ENCODE assay signal across 24 cellular contexts in genomic region chr19:21580818-21581217, GRCh38.
DNase-seq lines count a peak whose midpoint lies in the region; ATAC-seq, FAIRE-seq and TF ChIP-seq lines count a peak whose summit lies in the region.
"Had no signal": no experiment of that assay in that cellular context is flagged by ENCODE, and none has a peak within 500 bp of the region (broad histone marks: within the 10 kb centered on the region; RNA-seq: fewer than 3 reads in every experiment).

No MANE protein-coding gene starts in this region.

- H3K4me2 ChIP-seq in K562 (ENCODE audit: insufficient read depth, low read length), result no peak overlapping the region

- intact Hi-C loops in CD4-positive, alpha-beta T cell (cut with DNase I, micrococcal nuclease), result loop anchor here in 1 of 2 experiments (10.0 kb wide), 1 partner anchor 254 kb away; the partner anchor contains the start of gene ZNF43
- intact Hi-C loops in K562 (cut with micrococcal nuclease), result no loop called here

- no peaks in the 10 kb centered on the region for H3K27me3 Mint-ChIP-seq in activated CD4-positive, alpha-beta T cell treated with anti-CD3 and anti-CD28 coated beads, Interleukin-2, amount 10 ng/mL, durations not matched to agents 7 days and 5 days
- no peaks in the 10 kb centered on the region for H3K27me3 Mint-ChIP-seq in CD4-positive, alpha-beta T cell
- H3K27me3 Mint-ChIP-seq in T-helper 17 cell, result peaks cover 7% of the 10 kb centered on the region

- H3K9ac ChIP-seq in K562 (ENCODE audit: insufficient read depth in 1 of 2, low read depth in 2 of 2, low read length in 2 of 2), result no peak overlapping the region
- H3K9ac ChIP-seq: GM23248 had no signal

- peak overlapping the region; percentile 83 for H3K27ac Mint-ChIP-seq in activated CD4-positive, alpha-beta T cell treated with anti-CD3 and anti-CD28 coated beads, Interleukin-2, amount 10 ng/mL, durations not matched to agents 7 days and 5 days
- peak overlapping the region; percentile 84 for H3K27ac Mint-ChIP-seq in CD4-positive, alpha-beta T cell
- H3K27ac Mint-ChIP-seq in T-helper 17 cell, result peak overlapping the region; percentile 34

- POLR2A ChIA-PET in activated CD4-positive, alpha-beta T cell treated with anti-CD3 and anti-CD28 coated beads, Interleukin-2, amount 10 ng/mL, durations not matched to agents 7 days and 5 days (lab: Charles Lee), result no interaction called here
- POLR2A ChIA-PET in CD4-positive, alpha-beta T cell (lab: Charles Lee), result interaction anchor here (1.1 to 3.2 kb wide), 11 partner anchors 10 to 560 kb away, joined by 3 to 97 read pairs (median 9); partner anchors contain the start of genes ZNF429, ZNF43, ZNF430 and ZNF708
- POLR2A ChIA-PET in K562 (lab: Yijun Ruan, JAX), result interaction anchor here (1.0 to 2.8 kb wide), 3 partner anchors 10 to 119 kb away, joined by 3 to 8 read pairs (median 3); no protein-coding TSS in a partner anchor

- no peak for DNase-seq in activated CD4-positive, alpha-beta T cell treated with anti-CD3 and anti-CD28 coated beads, Interleukin-2, amount 10 ng/mL, durations not matched to agents 7 days and 5 days
- DNase-seq in activated CD4-positive, alpha-beta T cell treated with anti-CD3 and anti-CD28 coated beads for 4 hours, result no peak
- DNase-seq in CD4-positive, alpha-beta T cell, result no peak
- DNase-seq in T-helper 17 cell, result no peak
- DNase-seq in K562 (ENCODE audit: extremely low read depth in 1 of 4, low spot score in 3 of 4), result no peak
- DNase-seq in activated CD8-positive, alpha-beta memory T cell treated with anti-CD3 and anti-CD28 coated beads for 24 hours, result no peak
- DNase-seq in NCI-H2171 (lab: John Stamatoyannopoulos, UW), result no peak
- DNase-seq in stimulated activated CD4-positive, alpha-beta T cell treated with anti-CD3 and anti-CD28 coated beads, Interleukin-4, amount 100 ng/mL, for 1 hour, result no peak
- DNase-seq: Caco-2, EL, GDM1, GM23248, H7, KBM-7, MG63, NCI-H1105 treated with DMSO at 0.1 percent for 48 hours, NCI-H1930, NCI-H2107, NCI-H446, NCI-H524 treated with DMSO at 0.1 percent for 48 hours, PC-3, SJCRH30 had no signal

- no peaks in the 10 kb centered on the region for H4K20me1 ChIP-seq in K562 (replicated peaks; ENCODE audit: control insufficient read depth, insufficient read depth, low read length)

- no peak overlapping the region for H3K4me3 Mint-ChIP-seq in activated CD4-positive, alpha-beta T cell treated with anti-CD3 and anti-CD28 coated beads, Interleukin-2, amount 10 ng/mL, durations not matched to agents 7 days and 5 days
- peak overlapping the region; percentile 23 for H3K4me3 Mint-ChIP-seq in CD4-positive, alpha-beta T cell
- no peak overlapping the region for H3K4me3 Mint-ChIP-seq in T-helper 17 cell

- no peaks in the 10 kb centered on the region for H3K79me2 ChIP-seq in K562 (ENCODE audit: control insufficient read depth, insufficient read depth, low read length)

- no peak for ATAC-seq in CD4-positive, alpha-beta T cell (ENCODE audit: poor library complexity)
- no peak for ATAC-seq in T-helper 17 cell
- ATAC-seq in K562, result no peak
- ATAC-seq: GM12878, PC-3 had no signal

- H2AFZ ChIP-seq in K562 (ENCODE audit: low read depth, low read length), result no peak overlapping the region
- H2AFZ ChIP-seq: GM23248 had no signal

- no peak for TF ChIP-seq POLR2A in K562 (conservative IDR thresholded peaks at IDR 0.05)

- in situ Hi-C loops in K562 (cut with MboI), result no loop called here

- peaks cover 12% of the 10 kb centered on the region for H3K9me3 Mint-ChIP-seq in activated CD4-positive, alpha-beta T cell treated with anti-CD3 and anti-CD28 coated beads, Interleukin-2, amount 10 ng/mL, durations not matched to agents 7 days and 5 days
- peaks cover 2% of the 10 kb centered on the region for H3K9me3 Mint-ChIP-seq in CD4-positive, alpha-beta T cell

- H3K27ac ChIP-seq in CD4-positive, alpha-beta T cell (ENCODE audit: low read depth, low read length), result no peak overlapping the region
- H3K27ac ChIP-seq in K562 (ENCODE audit: extremely low read depth, low read depth, low read length), result no peak overlapping the region
- H3K27ac ChIP-seq: GM23248, SJCRH30 had no signal

- peaks cover 0 to 4% of the 10 kb centered on the region in 2 experiments; a peak in 1 of 5 replicates for H3K4me1 ChIP-seq in K562 (replicated peaks in 1 of 2; ENCODE audit: control insufficient read depth in 2 of 2, insufficient read depth in 2 of 2, low read length in 2 of 2)
- H3K4me1 ChIP-seq: Caco-2, SJCRH30 had no signal

- no peaks in the 10 kb centered on the region for H3K36me3 Mint-ChIP-seq in activated CD4-positive, alpha-beta T cell treated with anti-CD3 and anti-CD28 coated beads, Interleukin-2, amount 10 ng/mL, durations not matched to agents 7 days and 5 days (ENCODE audit: low read depth)
- no peaks in the 10 kb centered on the region for H3K36me3 Mint-ChIP-seq in CD4-positive, alpha-beta T cell (ENCODE audit: low read depth)
- no peaks in the 10 kb centered on the region for H3K36me3 Mint-ChIP-seq in T-helper 17 cell (ENCODE audit: low read depth)

- WGBS in K562 (ENCODE audit: insufficient coverage, low coverage, missing lambda C conversion rate), result 57% methylated on average over 1 of the region's 1 CpG

- no peak overlapping the region for H3K4me3 ChIP-seq in K562
- H3K4me3 ChIP-seq: GM12878, GM23248, MG63, SJCRH30 had no signal

- H3K4me1 Mint-ChIP-seq in activated CD4-positive, alpha-beta T cell treated with anti-CD3 and anti-CD28 coated beads, Interleukin-2, amount 10 ng/mL, durations not matched to agents 7 days and 5 days, result peaks cover 17% of the 10 kb centered on the region
- peaks cover 56% of the 10 kb centered on the region for H3K4me1 Mint-ChIP-seq in CD4-positive, alpha-beta T cell (ENCODE audit: low read depth)
- H3K4me1 Mint-ChIP-seq in T-helper 17 cell, result peaks cover 11% of the 10 kb centered on the region

- FAIRE-seq in K562 (lab: Jason Lieb, UNC), result no peak
- FAIRE-seq: GM12878, HTR-8/SVneo had no signal

- CTCF ChIA-PET in activated CD4-positive, alpha-beta T cell treated with anti-CD3 and anti-CD28 coated beads, Interleukin-2, amount 10 ng/mL, durations not matched to agents 7 days and 5 days (lab: Charles Lee), result no interaction called here
- CTCF ChIA-PET in CD4-positive, alpha-beta T cell (lab: Charles Lee), result interaction anchor here (1.5 kb wide), 1 partner anchor 9 kb away, joined by 3 read pairs; no protein-coding TSS in a partner anchor
- CTCF ChIA-PET in K562 (lab: Yijun Ruan, JAX; ENCODE audit: low intra/inter-chr PET ratio), result no interaction called here

- BruUV-seq in K562 (replicated peaks; lab: Mats Ljungman, UMichigan), result no TSS peak

- H3K27me3 ChIP-seq in CD4-positive, alpha-beta T cell (ENCODE audit: control insufficient read depth, insufficient read depth, low read length), result no peaks in the 10 kb centered on the region
- no peaks in the 10 kb centered on the region for H3K27me3 ChIP-seq in K562 (ENCODE audit: control insufficient read depth in 2 of 2, insufficient read depth in 2 of 2, low read length in 2 of 2)
- H3K27me3 ChIP-seq: MG63, SJCRH30 had no signal

- H3K36me3 ChIP-seq in K562 (ENCODE audit: control insufficient read depth, insufficient read depth, low read length), result no peaks in the 10 kb centered on the region
- H3K36me3 ChIP-seq: MG63, SJCRH30 had no signal

- peaks cover 3% of the 10 kb centered on the region for H3K9me3 ChIP-seq in CD4-positive, alpha-beta T cell (ENCODE audit: control insufficient read depth, low read length)
- H3K9me3 ChIP-seq in T-helper 17 cell (ENCODE audit: control insufficient read depth, low read length, poor library complexity, severe bottlenecking), result no peaks in the 10 kb centered on the region
- H3K9me3 ChIP-seq in K562 (replicated peaks; ENCODE audit: control insufficient read depth, insufficient read depth, low read depth, low read length), result peaks cover 5% of the 10 kb centered on the region; the same call in 1 of the 2 replicates
- H3K9me3 ChIP-seq: Caco-2, MG63, SJCRH30 had no signal

- no peak for TF ChIP-seq EP300 in K562 (IDR thresholded peaks at IDR 0.05; ENCODE audit: low read length)

- no peak for TF ChIP-seq RAD21 in K562 (CRISPR knock-in tag; conservative IDR thresholded peaks at IDR 0.05 in 1 of 2, IDR thresholded peaks at IDR 0.05 in 1 of 2)

- no peaks in the 10 kb centered on the region for H3K9me1 ChIP-seq in K562 (ENCODE audit: control insufficient read depth, insufficient read depth, low read length)

- no peak for TF ChIP-seq CTCF in CD4-positive, alpha-beta T cell (IDR thresholded peaks at IDR 0.05)
- no peak for TF ChIP-seq CTCF in K562 (IDR thresholded peaks at IDR 0.05 in 2 of 3, conservative IDR thresholded peaks at IDR 0.05 in 1 of 3; ENCODE audit: insufficient read depth in 2 of 3, low read depth in 1 of 3, low read length in 3 of 3)

TF ChIP-seq in K562, 482 proteins besides CTCF, POLR2A, EP300 and RAD21:
- TF ChIP-seq RBM25 (IDR thresholded peaks at IDR 0.05; ENCODE audit: low read depth, low read length, severe bottlenecking) (peak; percentile 79), ZNF354B (CRISPR knock-in tag; IDR thresholded peaks at IDR 0.05) (no peak), PURB (CRISPR knock-in tag; IDR thresholded peaks at IDR 0.05; ENCODE audit: low read depth) (no peak), ZNF146 (CRISPR knock-in tag; IDR thresholded peaks at IDR 0.05; ENCODE audit: unreplicated experiment) (peak; percentile 74), C11orf30 (IDR thresholded peaks at IDR 0.05; ENCODE audit: low read depth) (no peak), POLR3G (IDR thresholded peaks at IDR 0.05; ENCODE audit: extremely low read depth, insufficient read length, insufficient replicate concordance) (no peak), CBX3 (IDR thresholded peaks at IDR 0.05; ENCODE audit: borderline replicate concordance in 1 of 2, low read length in 2 of 2) (peak in 1 of 2 experiments; percentile 31; a peak in 1 of 3 replicates)
TF ChIP-seq in K562: peak in this region for 3.

Comparison
In these comparisons a context has a peak if more than half of its experiments do, and no peak if none do; other contexts are left out.
1. H3K27ac Mint-ChIP-seq: peak in every context shown above with its lines; median percentile 84 in CD4-positive, alpha-beta T cell; 83 in activated CD4-positive, alpha-beta T cell treated with anti-CD3 and anti-CD28 coated beads, Interleukin-2, amount 10 ng/mL, durations not matched to agents 7 days and 5 days; 34 in T-helper 17 cell.